8 cellular contexts compared by ENCODE assay signal in genomic region chr1:204684551-204685235, GRCh38. TPM values are rescaled to one million over a fixed set of nuclear protein-coding genes. Genes with fewer than 3 reads are reported as not detected.
DNase-seq lines count a peak whose midpoint lies in the region; ATAC-seq, FAIRE-seq and TF ChIP-seq lines count a peak whose summit lies in the region.

No MANE protein-coding gene starts in this region.

- TF ChIP-seq POLR2A in Peyer's patch (IDR thresholded peaks at IDR 0.05): no peak

- DNase-seq in GM12865 (ENCODE audit: low read depth): peak; percentile 7
- DNase-seq in Peyer's patch: no peak
- DNase-seq in left cardiac atrium: no peak
- peak; percentile 75 for DNase-seq in retina
- DNase-seq in NCI-H1436 (lab: John Stamatoyannopoulos, UW): no peak
- no peak for DNase-seq in RCC 7860 (ENCODE audit: low spot score)

- intact Hi-C loops in left cardiac atrium (cut with DNase I): no loop called here

- no peaks in the 10 kb centered on the region for H3K36me3 ChIP-seq in Peyer's patch

- H3K4me1 ChIP-seq in Peyer's patch: peaks cover 0 to 13% (median 4%) of the 10 kb centered on the region in 4 donors

- no peaks in the 10 kb centered on the region for H3K9me3 ChIP-seq in Peyer's patch

- ATAC-seq in left cardiac atrium (peak; percentile 46 to 56), GM19463 (IDR thresholded peaks at IDR 0.05; ENCODE audit: unreplicated experiment) (no peak), GM21737 (IDR thresholded peaks at IDR 0.05; ENCODE audit: unreplicated experiment) (no peak)

- H3K4me3 ChIP-seq in GM12865 (ENCODE audit: low read depth, low read length) (no peak overlapping the region), Peyer's patch (peak overlapping the region; percentile 26 to 53 (median 44))

- H3K27me3 ChIP-seq in Peyer's patch: no peaks in the 10 kb centered on the region

- TF ChIP-seq CTCF in GM12865 (IDR thresholded peaks at IDR 0.05; ENCODE audit: insufficient read depth, low read depth, low read length, missing control alignments) (no peak), Peyer's patch (IDR thresholded peaks at IDR 0.05) (no peak)

- peak overlapping the region in 1 of 4 donors; percentile 13 for H3K27ac ChIP-seq in Peyer's patch

- FAIRE-seq in RCC 7860 (lab: Jason Lieb, UNC): no peak

RNA-seq across cellular contexts. Expression of gene LRRN2, which starts 0.8 kb away (rescaled TPM):
- total RNA-seq in Peyer's patch: 1 to 10 TPM in 1 of 4 donors, under 1 TPM in 2, not detected in 1; 0.66 to 1.6 (median 0.70) TPM
- 1 to 10 TPM; 3.3 to 6.4 TPM for total RNA-seq in left cardiac atrium

Comparison
In these comparisons a context has a peak if more than half of its experiments do, and no peak if none do; other contexts are left out.
1. DNase-seq: peak in GM12865 (single experiment) and retina (single experiment); none in Peyer's patch (0 of 3), left cardiac atrium (single experiment), NCI-H1436 (single experiment) and RCC 7860 (single experiment).
2. ATAC-seq: peak in left cardiac atrium (2 of 2); none in GM19463 (single experiment) and GM21737 (single experiment).